ENCODE assay signal across 9 cellular contexts in the genomic region with DNA sequence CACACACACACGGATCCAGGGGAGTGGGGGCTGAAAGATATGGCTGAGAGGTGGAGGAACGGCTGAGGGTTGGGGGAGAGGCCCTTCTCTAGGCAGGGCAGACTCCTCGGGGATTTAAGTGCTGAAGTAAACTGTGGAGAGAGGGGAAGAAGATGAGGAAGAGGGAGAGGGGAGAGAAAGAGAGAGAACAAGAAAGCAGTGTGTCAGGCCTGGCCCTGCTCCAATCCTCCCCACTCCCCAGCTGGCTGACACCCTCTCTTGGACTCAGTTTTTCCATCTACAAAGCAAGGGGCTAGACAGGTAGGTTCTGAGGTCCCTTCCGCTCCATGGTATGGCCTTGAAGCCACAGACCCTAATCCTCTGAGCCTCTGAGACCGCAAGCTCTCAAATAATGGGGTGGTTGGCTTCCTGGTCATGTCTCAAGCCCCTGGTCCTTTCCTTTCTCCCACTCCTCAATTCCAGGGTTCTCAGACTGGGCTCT. TPM values are rescaled to one million over a fixed set of nuclear protein-coding genes. Genes with fewer than 3 reads are reported as not detected.
DNase-seq lines count a peak whose midpoint lies in the region; ATAC-seq and TF ChIP-seq lines count a peak whose summit lies in the region.
"Had no signal": no experiment of that assay in that cellular context is flagged by ENCODE, and none has a peak within 500 bp of the region (broad histone marks: within the 10 kb centered on the region; RNA-seq: fewer than 3 reads in every experiment).

No MANE protein-coding gene starts in this region.

- H3K4me3 ChIP-seq in heart right ventricle (peak overlapping the region in 3 of 10 donors; percentile 80 to 100 (median 99)), skin epidermis (peak overlapping the region in 1 of 7 experiments; percentile 73), SJCRH30 (no peak overlapping the region)

- no peak overlapping the region for H2BK120ac ChIP-seq in H9 (ENCODE audit: low read depth, low read length, poor library complexity, severe bottlenecking)

- no peak for ATAC-seq in activated CD8-positive, alpha-beta T cell treated with anti-CD3 and anti-CD28 coated beads for 36 hours
- ATAC-seq in heart right ventricle (no peak), GM18870 (IDR thresholded peaks at IDR 0.05; ENCODE audit: unreplicated experiment) (no peak), GM21825 (IDR thresholded peaks at IDR 0.05; ENCODE audit: unreplicated experiment) (no peak)

- no peak overlapping the region for H3K23ac ChIP-seq in H9 (ENCODE audit: insufficient read length, low read depth, low read length)

- H3K27ac Mint-ChIP-seq in H9, result no peak overlapping the region; a peak in 1 of 7 replicates
- H3K27ac Mint-ChIP-seq in activated CD8-positive, alpha-beta T cell treated with anti-CD3 and anti-CD28 coated beads for 36 hours, result peak overlapping the region; percentile 91

- H2AK5ac ChIP-seq in H9 (ENCODE audit: insufficient read length, low read length), result no peak overlapping the region

- POLR2A ChIA-PET in activated CD8-positive, alpha-beta T cell treated with anti-CD3 and anti-CD28 coated beads for 36 hours (lab: Charles Lee), result interaction anchor here (1.0 to 22.8 kb wide), 9 partner anchors 7 to 87 kb away, joined by 3 to 476 read pairs (median 9); a partner anchor contains a TSS

- H4K8ac ChIP-seq in H9 (replicated peaks; ENCODE audit: insufficient read length, low read depth, low read length), result no peak overlapping the region

- peak overlapping the region; percentile 81 to 86; a peak in 2 of 5 replicates for H3K4me3 Mint-ChIP-seq in H9
- peak overlapping the region; percentile 88 for H3K4me3 Mint-ChIP-seq in activated CD8-positive, alpha-beta T cell treated with anti-CD3 and anti-CD28 coated beads for 36 hours

- peaks cover 35 to 39% of the 10 kb centered on the region in 2 experiments for H3K4me1 Mint-ChIP-seq in H9
- H3K4me1 Mint-ChIP-seq in activated CD8-positive, alpha-beta T cell treated with anti-CD3 and anti-CD28 coated beads for 36 hours (ENCODE audit: low read depth), result peaks cover 57% of the 10 kb centered on the region

- no peak overlapping the region for H2BK12ac ChIP-seq in H9 (ENCODE audit: insufficient read length, low read depth, low read length)

- H2BK15ac ChIP-seq in H9 (ENCODE audit: low read depth, low read length), result no peak overlapping the region

- no peaks in the 10 kb centered on the region for H4K20me1 ChIP-seq in H9 (ENCODE audit: control insufficient read depth, insufficient read depth, insufficient read length)

- no peak overlapping the region for H4K5ac ChIP-seq in H9 (ENCODE audit: insufficient read length, low read depth, low read length)

- no peaks in the 10 kb centered on the region for H3K27me3 Mint-ChIP-seq in H9 (ENCODE audit: low read depth)
- no peaks in the 10 kb centered on the region for H3K27me3 Mint-ChIP-seq in activated CD8-positive, alpha-beta T cell treated with anti-CD3 and anti-CD28 coated beads for 36 hours

- H3K27ac ChIP-seq in H9 (ENCODE audit: insufficient read length, low read depth, low read length), result no peak overlapping the region
- H3K27ac ChIP-seq in heart right ventricle, result peak overlapping the region in 9 of 10 donors; percentile 97 to 100 (median 100)
- H3K27ac ChIP-seq in skin epidermis, result peak overlapping the region in 12 of 21 experiments; percentile 11 to 100 (median 98)
- H3K27ac ChIP-seq in SJCRH30, result no peak overlapping the region

- no peaks in the 10 kb centered on the region for H3K79me1 ChIP-seq in H9 (ENCODE audit: insufficient read depth, low read depth, low read length, poor library complexity, severe bottlenecking)

- H3K4me2 ChIP-seq in H9 (ENCODE audit: insufficient read depth, insufficient read length, low read length), result no peak overlapping the region

- H3K14ac ChIP-seq in H9 (ENCODE audit: insufficient read depth, low read length), result no peak overlapping the region

- no peak overlapping the region for H2BK20ac ChIP-seq in H9 (ENCODE audit: low read depth, low read length, poor library complexity, severe bottlenecking)

- H3K36me3 Mint-ChIP-seq in H9 (ENCODE audit: insufficient read depth in 1 of 3, low read depth in 3 of 3), result peaks cover 10 to 26% (median 22%) of the 10 kb centered on the region in 3 experiments
- H3K36me3 Mint-ChIP-seq in activated CD8-positive, alpha-beta T cell treated with anti-CD3 and anti-CD28 coated beads for 36 hours (ENCODE audit: low read depth), result peaks cover 30% of the 10 kb centered on the region

- no peak overlapping the region for H2AFZ ChIP-seq in H9 (ENCODE audit: low read length)

- no peak overlapping the region for H3T11ph ChIP-seq in H9 (ENCODE audit: low read length)

- CTCF ChIA-PET in activated CD8-positive, alpha-beta T cell treated with anti-CD3 and anti-CD28 coated beads for 36 hours (lab: Charles Lee), result interaction anchor here (1.1 to 5.2 kb wide), 8 partner anchors 9 to 100 kb away, joined by 3 to 37 read pairs (median 6); a partner anchor contains a TSS

- TF ChIP-seq CTCF in H9 (conservative IDR thresholded peaks at IDR 0.05), result no peak
- no peak for TF ChIP-seq CTCF in activated CD8-positive, alpha-beta T cell treated with anti-CD3 and anti-CD28 coated beads for 36 hours (IDR thresholded peaks at IDR 0.05)
- no peak for TF ChIP-seq CTCF in heart right ventricle (IDR thresholded peaks at IDR 0.05)

- intact Hi-C loops in activated CD8-positive, alpha-beta T cell treated with anti-CD3 and anti-CD28 coated beads for 36 hours (cut with micrococcal nuclease), result no loop called here
- intact Hi-C loops in heart right ventricle (cut with DNase I), result loop anchor here in 4 of 10 donors (2.0 to 5.0 kb wide), 3 partner anchors 24 to 38 kb away; a partner anchor contains a TSS

- H3K36me3 ChIP-seq in heart right ventricle (peaks cover 0 to 34% (median 17%) of the 10 kb centered on the region in 9 donors), SJCRH30 (peaks cover 7% of the 10 kb centered on the region; the same call in 1 of the 2 replicates)

- no peaks in the 10 kb centered on the region for H3K79me2 ChIP-seq in H9 (ENCODE audit: insufficient read depth, low read length)

- no peak overlapping the region for H4K91ac ChIP-seq in H9 (ENCODE audit: insufficient read length, low read depth, low read length)

- H3K9me3 Mint-ChIP-seq in H9, result no peaks in the 10 kb centered on the region
- no peaks in the 10 kb centered on the region for H3K9me3 Mint-ChIP-seq in activated CD8-positive, alpha-beta T cell treated with anti-CD3 and anti-CD28 coated beads for 36 hours

- H2BK5ac ChIP-seq in H9 (ENCODE audit: insufficient read length, low read length), result no peak overlapping the region

- no peaks in the 10 kb centered on the region for H3K27me3 ChIP-seq in H9 (ENCODE audit: insufficient read depth, low read length)
- no peaks in the 10 kb centered on the region for H3K27me3 ChIP-seq in heart right ventricle
- H3K27me3 ChIP-seq in SJCRH30, result no peaks in the 10 kb centered on the region

- no CpG with 5 or more reads among the region's 5 CpGs for WGBS in H9 (ENCODE audit: extremely low coverage, insufficient read length, low lambda C conversion rate)
- WGBS in heart right ventricle, 2 donors, result 39 to 42% methylated on average over 5 of the region's 5 CpGs

- H3K4ac ChIP-seq in H9 (ENCODE audit: low read depth, low read length), result no peak overlapping the region

- DNase-seq in H9 (no peak), heart right ventricle (no peak), SJCRH30 (no peak)
- peak; percentile 60 for DNase-seq in activated CD8-positive, alpha-beta T cell treated with anti-CD3 and anti-CD28 coated beads for 36 hours
- no peak for DNase-seq in stimulated activated CD4-positive, alpha-beta T cell treated with anti-CD3 and anti-CD28 coated beads, Interleukin-2, amount 100 ng/mL, for 24 hours
- DNase-seq: stimulated activated CD4-positive, alpha-beta T cell treated with anti-CD3 and anti-CD28 coated beads, Interleukin-2, amount 100 ng/mL, for 48 hours had no signal

- no peaks in the 10 kb centered on the region for H3K9me3 ChIP-seq in H9 (ENCODE audit: control insufficient read depth, low read depth, low read length)
- H3K9me3 ChIP-seq in heart right ventricle, result no peaks in the 10 kb centered on the region
- no peaks in the 10 kb centered on the region for H3K9me3 ChIP-seq in SJCRH30 (replicated peaks)

- peaks cover 21% of the 10 kb centered on the region for H3K23me2 ChIP-seq in H9 (ENCODE audit: insufficient read length, low read depth, low read length, poor library complexity, severe bottlenecking)

- H3K56ac ChIP-seq in H9 (ENCODE audit: insufficient read length, low read depth, low read length), result no peak overlapping the region

- no peak overlapping the region for H3K18ac ChIP-seq in H9 (ENCODE audit: insufficient read length, low read depth, low read length)

- H3K4me1 ChIP-seq in H9 (ENCODE audit: insufficient read depth, low read length), result peaks cover 3% of the 10 kb centered on the region; the same call in 1 of the 2 replicates
- peaks cover 30 to 77% (median 64%) of the 10 kb centered on the region in 9 donors for H3K4me1 ChIP-seq in heart right ventricle
- H3K4me1 ChIP-seq in SJCRH30, result peaks cover 8% of the 10 kb centered on the region; the same call in 1 of the 2 replicates

- H3K9ac ChIP-seq in H9 (ENCODE audit: extremely low read depth, insufficient read length, low read length), result no peak overlapping the region

RNA-seq across cellular contexts. Expression of a gene that starts 2.0 kb away (rescaled TPM):
- total RNA-seq in H9 (2021), result 22.8 and 22.9 TPM in 2 replicates
- 10 to 100 TPM; 30.0 to 33.7 TPM for total RNA-seq in activated CD8-positive, alpha-beta T cell treated with anti-CD3 and anti-CD28 coated beads for 36 hours
- total RNA-seq in heart right ventricle, result 10 to 100 TPM; 46.8 to 67.8 (median 62.7) TPM
- 10 to 100 TPM; 49.0 to 54.3 TPM for polyA plus RNA-seq in heart right ventricle
- 6.1 and 7.9 TPM in 2 replicates for total RNA-seq in SJCRH30 (2014; rRNA removed; shearing (Covaris generic))

RNA-seq across cellular contexts. Expression of a gene that starts 8.6 kb away (rescaled TPM):
- 36.5 and 37.2 TPM in 2 replicates for total RNA-seq in H9 (2021)
- 100 to 1,000 TPM; 123 to 129 TPM for total RNA-seq in activated CD8-positive, alpha-beta T cell treated with anti-CD3 and anti-CD28 coated beads for 36 hours
- 100 to 1,000 TPM in 6 of 10 donors, 10 to 100 TPM in 4; 37.4 to 154 (median 112) TPM for total RNA-seq in heart right ventricle
- polyA plus RNA-seq in heart right ventricle, result 100 to 1,000 TPM; 112 to 135 TPM
- 9.3 and 13.5 TPM in 2 replicates for total RNA-seq in SJCRH30 (2014; rRNA removed; shearing (Covaris generic))

RNA-seq across cellular contexts. Expression of a gene that starts 15.4 kb away (rescaled TPM):
- total RNA-seq in H9 (2021) (12.7 and 14.3 TPM in 2 replicates), heart right ventricle (10 to 100 TPM in 1 of 10 donors, 1 to 10 TPM in 9; 5.2 to 15.2 (median 7.3) TPM)
- 10 to 100 TPM; 33.4 to 35.9 TPM for total RNA-seq in activated CD8-positive, alpha-beta T cell treated with anti-CD3 and anti-CD28 coated beads for 36 hours
- polyA plus RNA-seq in heart right ventricle, result 1 to 10 TPM; 4.5 to 7.8 TPM
- 13.0 and 19.8 TPM in 2 replicates for total RNA-seq in SJCRH30 (2014; rRNA removed; shearing (Covaris generic))

RNA-seq across cellular contexts. Expression of a gene that starts 29.2 kb away (rescaled TPM):
- total RNA-seq in H9 (2021), result 3.1 and 3.4 TPM in 2 replicates
- total RNA-seq in activated CD8-positive, alpha-beta T cell treated with anti-CD3 and anti-CD28 coated beads for 36 hours, result 1 to 10 TPM; 5.5 to 6.2 TPM
- total RNA-seq in heart right ventricle, result 1 to 10 TPM; 5.3 to 9.4 (median 7.7) TPM
- polyA plus RNA-seq in heart right ventricle, result 10 to 100 TPM in 1 of 2 donors, 1 to 10 TPM in 1; 4.2 to 13.8 TPM
- 1.9 and 2.2 TPM in 2 replicates for total RNA-seq in SJCRH30 (2014; rRNA removed; shearing (Covaris generic))

RNA-seq across cellular contexts. Expression of a gene that starts 36.9 kb away (rescaled TPM):
- total RNA-seq in H9 (2021) (0.26 and 0.33 TPM in 2 replicates), heart right ventricle (under 1 TPM in 5 of 10 donors, not detected in 5; 0.17 to 0.52 (median 0.38) TPM)
- total RNA-seq in activated CD8-positive, alpha-beta T cell treated with anti-CD3 and anti-CD28 coated beads for 36 hours, result 1 to 10 TPM; 4.0 to 4.9 TPM
- 1 to 10 TPM in 1 of 2 donors, under 1 TPM in 1; 0.91 to 1.5 TPM for polyA plus RNA-seq in heart right ventricle
- total RNA-seq in SJCRH30 (2014; rRNA removed; shearing (Covaris generic)), result 0.79 and 0.91 TPM in 2 replicates

Comparison
In these comparisons a context has a peak if more than half of its experiments do, and no peak if none do; other contexts are left out.
1. H3K27ac ChIP-seq: peak in heart right ventricle (9 of 10) and skin epidermis (12 of 21); none in H9 (single experiment) and SJCRH30 (single experiment).